ENCODE assay signal across 8 cellular contexts in genomic region chr16:89873109-89873821, GRCh38. TPM values are rescaled to one million over a fixed set of nuclear protein-coding genes. Genes with fewer than 3 reads are reported as not detected.
DNase-seq lines count a peak whose midpoint lies in the region; ATAC-seq and TF ChIP-seq lines count a peak whose summit lies in the region.

A gene with protein sequence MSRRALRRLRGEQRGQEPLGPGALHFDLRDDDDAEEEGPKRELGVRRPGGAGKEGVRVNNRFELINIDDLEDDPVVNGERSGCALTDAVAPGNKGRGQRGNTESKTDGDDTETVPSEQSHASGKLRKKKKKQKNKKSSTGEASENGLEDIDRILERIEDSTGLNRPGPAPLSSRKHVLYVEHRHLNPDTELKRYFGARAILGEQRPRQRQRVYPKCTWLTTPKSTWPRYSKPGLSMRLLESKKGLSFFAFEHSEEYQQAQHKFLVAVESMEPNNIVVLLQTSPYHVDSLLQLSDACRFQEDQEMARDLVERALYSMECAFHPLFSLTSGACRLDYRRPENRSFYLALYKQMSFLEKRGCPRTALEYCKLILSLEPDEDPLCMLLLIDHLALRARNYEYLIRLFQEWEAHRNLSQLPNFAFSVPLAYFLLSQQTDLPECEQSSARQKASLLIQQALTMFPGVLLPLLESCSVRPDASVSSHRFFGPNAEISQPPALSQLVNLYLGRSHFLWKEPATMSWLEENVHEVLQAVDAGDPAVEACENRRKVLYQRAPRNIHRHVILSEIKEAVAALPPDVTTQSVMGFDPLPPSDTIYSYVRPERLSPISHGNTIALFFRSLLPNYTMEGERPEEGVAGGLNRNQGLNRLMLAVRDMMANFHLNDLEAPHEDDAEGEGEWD (plus strand): TSS chr16:89873592. CDS start chr16:89873668, 76 bp downstream.

- no peaks in the 10 kb centered on the region for H3K27me3 Mint-ChIP-seq in natural killer cell treated with Interleukin-12 subunit alpha and Interleukin-12 subunit beta and Interleukin-15 and Interleukin-18, amount 100 ng/mL, for 72 hours

- peak within 1 kb of the TSS; percentile 91 for H3K4me3 ChIP-seq in fibroblast of pulmonary artery (replicated peaks; ENCODE audit: low read depth, low read length)

- peak within 1 kb of the TSS; percentile 90 for H3K4me3 Mint-ChIP-seq in natural killer cell treated with Interleukin-12 subunit alpha and Interleukin-12 subunit beta and Interleukin-15 and Interleukin-18, amount 100 ng/mL, for 72 hours

- H3K36me3 Mint-ChIP-seq in natural killer cell treated with Interleukin-12 subunit alpha and Interleukin-12 subunit beta and Interleukin-15 and Interleukin-18, amount 100 ng/mL, for 72 hours: peaks cover 12% of the 10 kb centered on the region

- peak; percentile 31 for ATAC-seq in GM21825 (IDR thresholded peaks at IDR 0.05; ENCODE audit: unreplicated experiment)
- peak; percentile 55 to 73 for ATAC-seq in natural killer cell treated with Interleukin-12 subunit alpha and Interleukin-12 subunit beta and Interleukin-15 and Interleukin-18, amount 100 ng/mL, for 72 hours

- H3K4me1 Mint-ChIP-seq in natural killer cell treated with Interleukin-12 subunit alpha and Interleukin-12 subunit beta and Interleukin-15 and Interleukin-18, amount 100 ng/mL, for 72 hours (ENCODE audit: low read depth in 2 of 2): peaks cover 6 to 10% of the 10 kb centered on the region in 2 donors

- TF ChIP-seq CTCF in fibroblast of pulmonary artery (IDR thresholded peaks at IDR 0.05; ENCODE audit: low read length, missing control alignments): no peak

- H3K27ac Mint-ChIP-seq in natural killer cell treated with Interleukin-12 subunit alpha and Interleukin-12 subunit beta and Interleukin-15 and Interleukin-18, amount 100 ng/mL, for 72 hours: peak within 1 kb of the TSS; percentile 89 to 92

- peak; percentile 51 for DNase-seq in DMS79 (lab: John Stamatoyannopoulos, UW)
- DNase-seq in Kasumi-1 (lab: John Stamatoyannopoulos, UW): peak; percentile 69 to 74
- DNase-seq in SHP77 (lab: John Stamatoyannopoulos, UW): peak; percentile 83 to 85
- peak; percentile 80 for DNase-seq in activated T-helper 9 cell treated with anti-CD3 and anti-CD28 coated beads, Interleukin-2, amount 50 U/mL, for 16 hours (ENCODE audit: low read depth)
- DNase-seq in fibroblast of pulmonary artery (ENCODE audit: low read depth): peak; percentile 87
- DNase-seq in natural killer cell treated with Interleukin-12 subunit alpha and Interleukin-12 subunit beta and Interleukin-15 and Interleukin-18, amount 100 ng/mL, for 72 hours (ENCODE audit: low spot score): peak; percentile 91
- peak; percentile 80 for DNase-seq in stimulated activated naive CD4-positive, alpha-beta T cell treated with Interleukin-2 at 50 U/mL for 16 hours (lab: John Stamatoyannopoulos, UW)

- H3K9me3 Mint-ChIP-seq in natural killer cell treated with Interleukin-12 subunit alpha and Interleukin-12 subunit beta and Interleukin-15 and Interleukin-18, amount 100 ng/mL, for 72 hours: no peaks in the 10 kb centered on the region

RNA-seq across cellular contexts. Expression of the gene that starts here (rescaled TPM):
- total RNA-seq in natural killer cell treated with Interleukin-12 subunit alpha and Interleukin-12 subunit beta and Interleukin-15 and Interleukin-18, amount 100 ng/mL, for 72 hours: 100 to 1,000 TPM; 239 to 382 TPM

Comparison
In these comparisons a context has a peak if more than half of its experiments do, and no peak if none do; other contexts are left out.
1. Peak in every context shown above with its lines: DNase-seq, ATAC-seq and H3K4me3 ChIP-seq.